11 cellular contexts compared by ENCODE assay signal in genomic region chr6:169252805-169253189, GRCh38. TPM values are rescaled to one million over a fixed set of nuclear protein-coding genes. Genes with fewer than 3 reads are reported as not detected.
DNase-seq lines count a peak whose midpoint lies in the region; ATAC-seq and TF ChIP-seq lines count a peak whose summit lies in the region.
"Had no signal": no experiment of that assay in that cellular context is flagged by ENCODE, and none has a peak within 500 bp of the region (broad histone marks: within the 10 kb centered on the region; RNA-seq: fewer than 3 reads in every experiment).

No MANE protein-coding gene starts in this region.

- H3K9me3 Mint-ChIP-seq in activated naive CD8-positive, alpha-beta T cell (ENCODE audit: low read depth) = no peaks in the 10 kb centered on the region
- H3K9me3 Mint-ChIP-seq in activated naive CD8-positive, alpha-beta T cell treated with anti-CD3 and anti-CD28 coated beads, Interleukin-2, amount 50 U/mL, for 24 hours = peaks cover under 1% of the 10 kb centered on the region

- H2AK5ac ChIP-seq in mesendoderm (ENCODE audit: low read length) = no peak overlapping the region

- no peak overlapping the region for H3K4ac ChIP-seq in mesendoderm (ENCODE audit: low read depth, low read length)

- H3K56ac ChIP-seq in mesendoderm (ENCODE audit: low read length) = no peak overlapping the region

- TF ChIP-seq CTCF in choroid plexus epithelial cell (conservative IDR thresholded peaks at IDR 0.05; ENCODE audit: low read depth, low read length) (no peak), upper lobe of left lung (IDR thresholded peaks at IDR 0.05) (no peak), spleen (IDR thresholded peaks at IDR 0.05 in 8 of 11, conservative IDR thresholded peaks at IDR 0.05 in 3 of 11) (no peak)

- no peak overlapping the region for H3K27ac Mint-ChIP-seq in activated naive CD8-positive, alpha-beta T cell
- H3K27ac Mint-ChIP-seq in activated naive CD8-positive, alpha-beta T cell treated with anti-CD3 and anti-CD28 coated beads, Interleukin-2, amount 50 U/mL, for 24 hours = no peak overlapping the region

- no peaks in the 10 kb centered on the region for H3K36me3 Mint-ChIP-seq in activated naive CD8-positive, alpha-beta T cell
- H3K36me3 Mint-ChIP-seq in activated naive CD8-positive, alpha-beta T cell treated with anti-CD3 and anti-CD28 coated beads, Interleukin-2, amount 50 U/mL, for 24 hours (ENCODE audit: low read depth) = no peaks in the 10 kb centered on the region

- DNase-seq in activated naive CD8-positive, alpha-beta T cell treated with anti-CD3 and anti-CD28 coated beads, Interleukin-2, amount 50 U/mL, for 24 hours = no peak
- DNase-seq in choroid plexus epithelial cell (ENCODE audit: low read depth) (no peak), mesendoderm (peak; percentile 28), upper lobe of left lung (peak in 1 of 2 donors; percentile 44), spleen (no peak), SK-N-DZ (ENCODE audit: low spot score) (no peak)
- DNase-seq: activated CD4-positive, alpha-beta T cell treated with anti-CD3 and anti-CD28 coated beads, Interleukin-2, amount 50 U/mL, for 4 hours; erythroblast had no signal

- TF ChIP-seq EP300 in upper lobe of left lung (IDR thresholded peaks at IDR 0.05) = no peak

- peaks cover 23% of the 10 kb centered on the region for H3K4me1 Mint-ChIP-seq in activated naive CD8-positive, alpha-beta T cell (ENCODE audit: low read depth)
- H3K4me1 Mint-ChIP-seq in activated naive CD8-positive, alpha-beta T cell treated with anti-CD3 and anti-CD28 coated beads, Interleukin-2, amount 50 U/mL, for 24 hours = peaks cover 18% of the 10 kb centered on the region

- H3K4me1 ChIP-seq in mesendoderm (ENCODE audit: control insufficient read depth, low read depth, low read length) = peaks cover 8% of the 10 kb centered on the region
- peaks cover 6 to 22% (median 17%) of the 10 kb centered on the region in 4 donors for H3K4me1 ChIP-seq in upper lobe of left lung
- peaks cover 0 to 31% (median 19%) of the 10 kb centered on the region in 6 donors for H3K4me1 ChIP-seq in spleen

- H3K27me3 ChIP-seq in mesendoderm (ENCODE audit: insufficient read depth, low read length, poor library complexity) (peaks cover 2% of the 10 kb centered on the region), upper lobe of left lung (peaks cover 0 to 11% (median 8%) of the 10 kb centered on the region in 4 donors), spleen (replicated peaks in 1 of 7) (peaks cover 0 to 75% (median 24%) of the 10 kb centered on the region in 7 donors)

- WGBS in mesendoderm (ENCODE audit: extremely low coverage, insufficient coverage, low lambda C conversion rate) = no CpG with 5 or more reads among the region's 6 CpGs
- WGBS in upper lobe of left lung, 2 donors = 9 to 26% methylated on average over 6 of the region's 6 CpGs
- WGBS in spleen, 5 donors = 5 to 15% (median 7%) methylated on average over 6 of the region's 6 CpGs

- H3K79me2 ChIP-seq in mesendoderm (ENCODE audit: control insufficient read depth, insufficient read depth, low read length) = no peaks in the 10 kb centered on the region

- no peaks in the 10 kb centered on the region for H3K9me3 ChIP-seq in upper lobe of left lung
- no peaks in the 10 kb centered on the region for H3K9me3 ChIP-seq in spleen

- ATAC-seq in activated naive CD8-positive, alpha-beta T cell treated with anti-CD3 and anti-CD28 coated beads, Interleukin-2, amount 50 U/mL, for 24 hours = no peak
- no peak for ATAC-seq in upper lobe of left lung (ENCODE audit: low FRiP score in 2 of 2)
- no peak for ATAC-seq in HG03469 (IDR thresholded peaks at IDR 0.05; ENCODE audit: unreplicated experiment)

- no peak overlapping the region for H4K5ac ChIP-seq in mesendoderm (ENCODE audit: low read length)

- H3K18ac ChIP-seq in mesendoderm (ENCODE audit: low read length) = no peak overlapping the region

- intact Hi-C loops in spleen (cut with DNase I; ENCODE audit: low total_unique reads) = no loop called here

- no peak overlapping the region for H3K9ac ChIP-seq in mesendoderm (ENCODE audit: low read length)

- TF ChIP-seq POLR2A in upper lobe of left lung (IDR thresholded peaks at IDR 0.05) (no peak), spleen (IDR thresholded peaks at IDR 0.05) (no peak)

- H3K4me3 ChIP-seq in choroid plexus epithelial cell (ENCODE audit: low read depth, low read length) (peak overlapping the region; percentile 73), mesendoderm (ENCODE audit: low read length) (no peak overlapping the region), upper lobe of left lung (peak overlapping the region in 3 of 4 donors; percentile 18 to 35 (median 32)), spleen (peak overlapping the region in 3 of 8 donors; percentile 24 to 56 (median 26))

- no peak overlapping the region for H2BK15ac ChIP-seq in mesendoderm (replicated peaks; ENCODE audit: low read depth)

- H3K36me3 ChIP-seq in mesendoderm (ENCODE audit: control insufficient read depth, insufficient read depth, low read length) (peaks cover 2% of the 10 kb centered on the region), upper lobe of left lung (peaks cover 0 to under 1% (median 0%) of the 10 kb centered on the region in 4 donors), spleen (no peaks in the 10 kb centered on the region)

- H3K4me3 Mint-ChIP-seq in activated naive CD8-positive, alpha-beta T cell = peak overlapping the region; percentile 75
- no peak overlapping the region for H3K4me3 Mint-ChIP-seq in activated naive CD8-positive, alpha-beta T cell treated with anti-CD3 and anti-CD28 coated beads, Interleukin-2, amount 50 U/mL, for 24 hours

- peaks cover 49% of the 10 kb centered on the region for H3K27me3 Mint-ChIP-seq in activated naive CD8-positive, alpha-beta T cell
- H3K27me3 Mint-ChIP-seq in activated naive CD8-positive, alpha-beta T cell treated with anti-CD3 and anti-CD28 coated beads, Interleukin-2, amount 50 U/mL, for 24 hours = peaks cover 56% of the 10 kb centered on the region

- H4K8ac ChIP-seq in mesendoderm (ENCODE audit: low read depth, low read length) = no peak overlapping the region

- H3K79me1 ChIP-seq in mesendoderm (ENCODE audit: low read length) = no peaks in the 10 kb centered on the region

- no peak overlapping the region for H2BK5ac ChIP-seq in mesendoderm (ENCODE audit: low read length)

- no peak overlapping the region for H3K23ac ChIP-seq in mesendoderm (ENCODE audit: low read length)

- peak overlapping the region; percentile 1 for H3K4me2 ChIP-seq in mesendoderm (ENCODE audit: low read length)

- no peak overlapping the region for H2BK120ac ChIP-seq in mesendoderm (ENCODE audit: low read depth, low read length)

- H3K27ac ChIP-seq in mesendoderm (ENCODE audit: low read depth, low read length) (no peak overlapping the region), upper lobe of left lung (no peak overlapping the region), spleen (peak overlapping the region in 1 of 8 donors; percentile 4)
- H3K27ac ChIP-seq: C4-2B had no signal

RNA-seq across cellular contexts. Expression of gene THBS2, which starts 0.8 kb away (rescaled TPM):
- 9.5 TPM for polyA plus RNA-seq in mesendoderm (2013, experiment 1 of 2)
- 10.1 TPM for polyA plus RNA-seq in mesendoderm (2013, experiment 2 of 2)
- 10 to 100 TPM in 5 of 6 donors, 1 to 10 TPM in 1; 5.3 to 43.2 (median 17.3) TPM for total RNA-seq in upper lobe of left lung
- 10 to 100 TPM in 2 of 7 donors, 1 to 10 TPM in 5; 2.5 to 24.9 (median 8.1) TPM for total RNA-seq in spleen
- 1 to 10 TPM; 1.2 to 2.7 (median 1.5) TPM for polyA plus RNA-seq in spleen
- polyA plus RNA-seq in SK-N-DZ (2014; cell fraction: cytosol; rRNA removed) = 0.07 TPM in 1 of 2 replicates, not detected in the other
- polyA plus RNA-seq in SK-N-DZ (2014; cell fraction: nucleus; rRNA removed) = not detected in 2 replicates
